Comparison of ENCODE assay signal across 10 cellular contexts in genomic region chr7:139034336-139034735, GRCh38. TPM values are rescaled to one million over a fixed set of nuclear protein-coding genes. Genes with fewer than 3 reads are reported as not detected.
DNase-seq lines count a peak whose midpoint lies in the region; ATAC-seq and TF ChIP-seq lines count a peak whose summit lies in the region.
"Had no signal": no experiment of that assay in that cellular context is flagged by ENCODE, and none has a peak within 500 bp of the region (broad histone marks: within the 10 kb centered on the region; RNA-seq: fewer than 3 reads in every experiment).

No MANE protein-coding gene starts in this region.

- H3K36me3 ChIP-seq in Panc1 (ENCODE audit: control insufficient read depth, insufficient read depth, low read length): peaks cover 8% of the 10 kb centered on the region
- H3K36me3 ChIP-seq in colonic mucosa: no peaks in the 10 kb centered on the region
- H3K36me3 ChIP-seq: pancreas had no signal

- in situ Hi-C loops in Panc1 (cut with HindIII; ENCODE audit: low pct_unique_long_range_greater_than_20kb, low sequenced_read_pairs): no loop called here

- H3K4me1 ChIP-seq in Panc1 (ENCODE audit: control insufficient read depth, insufficient read depth, low read length) (peaks cover 15% of the 10 kb centered on the region), colonic mucosa (no peaks in the 10 kb centered on the region)

- H3K27ac Mint-ChIP-seq in T-helper 1 cell treated with Interleukin-12 subunit alpha and Interleukin-12 subunit beta and Interleukin-4 antibody, amounts not matched to agents 30 μg/mL and 1 μg/mL, for 36 hours: no peak overlapping the region

- no peaks in the 10 kb centered on the region for H3K27me3 ChIP-seq in Panc1 (ENCODE audit: control insufficient read depth, insufficient read depth, low read length)
- no peaks in the 10 kb centered on the region for H3K27me3 ChIP-seq in colonic mucosa
- H3K27me3 ChIP-seq: pancreas had no signal

- no peaks in the 10 kb centered on the region for H3K9me3 ChIP-seq in Panc1 (ENCODE audit: control insufficient read depth, insufficient read depth, low read depth, low read length)
- no peaks in the 10 kb centered on the region for H3K9me3 ChIP-seq in colonic mucosa
- H3K9me3 ChIP-seq: pancreas had no signal

- peaks cover 24% of the 10 kb centered on the region for H3K36me3 Mint-ChIP-seq in T-helper 1 cell treated with Interleukin-12 subunit alpha and Interleukin-12 subunit beta and Interleukin-4 antibody, amounts not matched to agents 30 μg/mL and 1 μg/mL, for 36 hours (ENCODE audit: low read depth)

- H3K9ac ChIP-seq in colonic mucosa (ENCODE audit: low read depth in 2 of 2, low read length in 2 of 2): peak overlapping the region in 1 of 2 donors; percentile 55

- DNase-seq in T-helper 1 cell (no peak), Panc1 (ENCODE audit: low read depth, low spot score) (no peak), colonic mucosa (no peak), renal cortical epithelial cell (ENCODE audit: low read depth) (peak; percentile 41), NCI-H510A (lab: John Stamatoyannopoulos, UW) (no peak), superior temporal gyrus (ENCODE audit: extremely low spot score) (no peak)
- DNase-seq: NCI-H446 treated with DMSO at 0.1 percent for 48 hours had no signal

- peaks cover 29% of the 10 kb centered on the region for H3K4me1 Mint-ChIP-seq in T-helper 1 cell treated with Interleukin-12 subunit alpha and Interleukin-12 subunit beta and Interleukin-4 antibody, amounts not matched to agents 30 μg/mL and 1 μg/mL, for 36 hours (ENCODE audit: low read depth)

- peak overlapping the region; percentile 92 for H3K27ac ChIP-seq in Panc1 (ENCODE audit: low read length)
- no peak overlapping the region for H3K27ac ChIP-seq in colonic mucosa
- H3K27ac ChIP-seq: pancreas had no signal

- BruUV-seq in Panc1 (replicated peaks; lab: Mats Ljungman, UMichigan): no TSS peak

- H3K9me3 Mint-ChIP-seq in T-helper 1 cell treated with Interleukin-12 subunit alpha and Interleukin-12 subunit beta and Interleukin-4 antibody, amounts not matched to agents 30 μg/mL and 1 μg/mL, for 36 hours: no peaks in the 10 kb centered on the region

- CTCF ChIA-PET in Panc1 (lab: Charles Lee): interaction anchor here (0.6 kb wide), 1 partner anchor 61 kb away, joined by 10 read pairs; no protein-coding TSS in a partner anchor

- H3K4me3 ChIP-seq in Panc1 (ENCODE audit: low read depth in 2 of 2, low read length in 2 of 2) (peak overlapping the region; percentile 76 to 78), colonic mucosa (peak overlapping the region; percentile 58)

- POLR2A ChIA-PET in Panc1 (lab: Charles Lee): interaction anchor here (1.1 kb wide), 1 partner anchor 17 kb away, joined by 11 read pairs; no protein-coding TSS in a partner anchor

- peaks cover 4% of the 10 kb centered on the region for H3K27me3 Mint-ChIP-seq in T-helper 1 cell treated with Interleukin-12 subunit alpha and Interleukin-12 subunit beta and Interleukin-4 antibody, amounts not matched to agents 30 μg/mL and 1 μg/mL, for 36 hours (ENCODE audit: low read depth)

- no peak for TF ChIP-seq CTCF in Panc1 (IDR thresholded peaks at IDR 0.05)
- TF ChIP-seq CTCF in colonic mucosa (IDR thresholded peaks at IDR 0.05): no peak

- peak overlapping the region; percentile 85 for H3K4me3 Mint-ChIP-seq in T-helper 1 cell treated with Interleukin-12 subunit alpha and Interleukin-12 subunit beta and Interleukin-4 antibody, amounts not matched to agents 30 μg/mL and 1 μg/mL, for 36 hours

- intact Hi-C loops in Panc1 (cut with micrococcal nuclease; ENCODE audit: unreplicated experiment) (no loop called here), colonic mucosa (cut with DNase I) (no loop called here)

- ATAC-seq in Panc1: no peak
- ATAC-seq in GM18520 (IDR thresholded peaks at IDR 0.05; ENCODE audit: unreplicated experiment): no peak

RNA-seq across cellular contexts. Expression of gene ZC3HAV1L, which starts 1.5 kb away (rescaled TPM):
- total RNA-seq in Panc1 (2021; ENCODE audit: unreplicated experiment): 27.3 TPM
- polyA plus RNA-seq in Panc1 (2012; ENCODE audit: insufficient read length): 8.3 TPM
- total RNA-seq in colonic mucosa: 10 to 100 TPM; 10.9 to 11.7 TPM
- total RNA-seq in renal cortical epithelial cell: 13.5 and 34.9 TPM in 2 replicates

RNA-seq across cellular contexts. Expression of gene KIAA1549, which starts 53.1 kb away (rescaled TPM):
- total RNA-seq in Panc1 (2021; ENCODE audit: unreplicated experiment) (14.1 TPM), colonic mucosa (1 to 10 TPM; 2.9 to 3.5 TPM), renal cortical epithelial cell (1.0 and 10.1 TPM in 2 replicates)
- polyA plus RNA-seq in Panc1 (2012; ENCODE audit: insufficient read length): 9.4 TPM
